ENCODE assay signal across 8 cellular contexts in the genomic region with DNA sequence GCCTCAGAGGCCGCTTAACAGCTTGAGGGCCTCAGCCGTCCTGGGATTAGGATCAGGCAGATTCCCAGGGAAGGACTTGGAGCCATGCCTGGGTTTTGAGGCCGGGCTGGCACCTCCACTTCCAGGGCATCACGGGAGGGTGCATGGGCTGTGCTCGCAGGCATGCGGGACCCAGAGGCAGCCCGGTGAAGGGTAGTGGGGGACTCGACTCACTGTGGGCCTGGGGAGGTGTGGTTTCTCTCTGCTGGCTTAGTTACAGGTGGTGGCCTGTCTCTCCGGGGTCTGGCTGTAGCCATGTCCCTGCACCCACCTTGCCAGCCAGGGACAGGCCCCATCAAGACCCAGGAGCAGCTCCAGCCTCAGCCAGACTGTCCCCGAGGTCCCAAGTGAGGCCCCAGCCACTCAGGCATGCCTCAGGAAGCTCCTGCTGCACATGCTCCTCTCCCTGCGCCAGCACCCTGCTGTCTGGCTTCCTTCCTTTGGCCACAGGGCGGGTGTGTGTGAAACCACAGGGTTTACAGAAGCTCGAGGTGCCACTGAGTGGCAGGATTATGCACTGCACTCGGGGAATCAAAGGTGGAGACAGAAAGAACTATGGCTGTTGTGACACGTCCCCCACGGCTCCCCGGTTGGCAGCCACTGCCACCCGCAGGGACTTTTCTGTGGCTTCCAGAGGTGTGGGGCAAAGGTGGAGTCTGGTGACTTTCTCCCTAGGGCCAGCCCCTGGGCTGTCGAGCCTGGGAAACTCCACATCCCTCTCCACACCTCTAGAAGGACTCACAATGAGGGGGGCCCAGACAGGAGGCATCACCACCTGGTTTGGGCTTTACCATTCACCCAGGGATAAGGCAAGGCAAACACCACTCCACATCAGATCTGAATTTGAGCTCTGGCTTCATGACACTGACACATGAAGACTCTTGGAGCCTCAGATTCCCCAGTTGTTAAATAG. TPM values are rescaled to one million over a fixed set of nuclear protein-coding genes. Genes with fewer than 3 reads are reported as not detected.
DNase-seq lines count a peak whose midpoint lies in the region; ATAC-seq and TF ChIP-seq lines count a peak whose summit lies in the region.

No MANE protein-coding gene starts in this region.

- H3K9me3 ChIP-seq in PC-3 (ENCODE audit: low read length) = no peaks in the 10 kb centered on the region
- H3K9me3 ChIP-seq in naive thymus-derived CD4-positive, alpha-beta T cell (ENCODE audit: control insufficient read depth in 2 of 3, low read length in 3 of 3) = no peaks in the 10 kb centered on the region

- H3K4me1 Mint-ChIP-seq in naive thymus-derived CD4-positive, alpha-beta T cell = peaks cover 9 to 16% (median 13%) of the 10 kb centered on the region in 7 donors
- H3K4me1 Mint-ChIP-seq in stimulated activated memory B cell treated with anti-CD40 and anti-IgM and Interleukin-4, amounts not matched to agents 10 μg/mL and 1 μg/mL and 100 μg/mL, for 72 hours = peaks cover 8% of the 10 kb centered on the region

- no peak overlapping the region for H3K27ac ChIP-seq in PC-3 (ENCODE audit: low read length)
- H3K27ac ChIP-seq in naive thymus-derived CD4-positive, alpha-beta T cell (ENCODE audit: low read depth, low read length) = peak overlapping the region; percentile 41

- peak overlapping the region; percentile 72 for H3K4me2 ChIP-seq in PC-3 (ENCODE audit: low read length)

- H3K4me1 ChIP-seq in PC-3 (ENCODE audit: insufficient read depth, low read length) = peaks cover 12% of the 10 kb centered on the region
- peaks cover 8 to 12% of the 10 kb centered on the region in 2 donors for H3K4me1 ChIP-seq in naive thymus-derived CD4-positive, alpha-beta T cell (ENCODE audit: control insufficient read depth in 2 of 2, insufficient read depth in 2 of 2, low read length in 2 of 2)

- H3K27ac Mint-ChIP-seq in naive thymus-derived CD4-positive, alpha-beta T cell = peak overlapping the region; percentile 38 to 85 (median 68)
- H3K27ac Mint-ChIP-seq in stimulated activated memory B cell treated with anti-CD40 and anti-IgM and Interleukin-4, amounts not matched to agents 10 μg/mL and 1 μg/mL and 100 μg/mL, for 72 hours = no peak overlapping the region

- TF ChIP-seq CTCF in PC-3 (conservative IDR thresholded peaks at IDR 0.05; ENCODE audit: low read depth, low read length) = peak; percentile 84
- peak; percentile 96 for TF ChIP-seq CTCF in epithelial cell of proximal tubule (conservative IDR thresholded peaks at IDR 0.05; ENCODE audit: low read depth, low read length)

- no peaks in the 10 kb centered on the region for H3K36me3 ChIP-seq in PC-3 (ENCODE audit: low read depth, low read length)
- H3K36me3 ChIP-seq in naive thymus-derived CD4-positive, alpha-beta T cell (ENCODE audit: control insufficient read depth in 2 of 3, insufficient read depth in 3 of 3, low read length in 3 of 3) = peaks cover 0 to 7% (median 0%) of the 10 kb centered on the region in 3 experiments

- H3K36me3 Mint-ChIP-seq in naive thymus-derived CD4-positive, alpha-beta T cell = peaks cover 0 to 6% (median 4%) of the 10 kb centered on the region in 5 donors
- H3K36me3 Mint-ChIP-seq in stimulated activated memory B cell treated with anti-CD40 and anti-IgM and Interleukin-4, amounts not matched to agents 10 μg/mL and 1 μg/mL and 100 μg/mL, for 72 hours = no peaks in the 10 kb centered on the region

- ATAC-seq in GM21529 (IDR thresholded peaks at IDR 0.05; ENCODE audit: unreplicated experiment) (peak; percentile 93), PC-3 (peak; percentile 99)
- peak; percentile 97 for ATAC-seq in naive thymus-derived CD4-positive, alpha-beta T cell
- ATAC-seq in stimulated activated memory B cell treated with anti-CD40 and anti-IgM and Interleukin-4, amounts not matched to agents 10 μg/mL and 1 μg/mL and 100 μg/mL, for 72 hours = peak; percentile 86

- H4K20me1 ChIP-seq in PC-3 (ENCODE audit: low read length) = no peaks in the 10 kb centered on the region

- H3F3A ChIP-seq in PC-3 (ENCODE audit: low read length, unreplicated experiment) = no peaks in the 10 kb centered on the region

- no peaks in the 10 kb centered on the region for H3K79me2 ChIP-seq in PC-3 (ENCODE audit: low read length)

- H3K4me3 ChIP-seq in PC-3 (ENCODE audit: low read length) = no peak overlapping the region; the same call in 1 of the 2 replicates
- H3K4me3 ChIP-seq in epithelial cell of proximal tubule (ENCODE audit: low read depth, low read length) = no peak overlapping the region
- H3K4me3 ChIP-seq in naive thymus-derived CD4-positive, alpha-beta T cell (ENCODE audit: low read length) = no peak overlapping the region

- no peaks in the 10 kb centered on the region for H3K9me3 Mint-ChIP-seq in naive thymus-derived CD4-positive, alpha-beta T cell
- H3K9me3 Mint-ChIP-seq in stimulated activated memory B cell treated with anti-CD40 and anti-IgM and Interleukin-4, amounts not matched to agents 10 μg/mL and 1 μg/mL and 100 μg/mL, for 72 hours = no peaks in the 10 kb centered on the region

- peaks cover 0 to 24% (median 0%) of the 10 kb centered on the region in 5 donors for H3K27me3 Mint-ChIP-seq in naive thymus-derived CD4-positive, alpha-beta T cell
- peaks cover 41% of the 10 kb centered on the region for H3K27me3 Mint-ChIP-seq in stimulated activated memory B cell treated with anti-CD40 and anti-IgM and Interleukin-4, amounts not matched to agents 10 μg/mL and 1 μg/mL and 100 μg/mL, for 72 hours

- intact Hi-C loops in PC-3 (cut with micrococcal nuclease) = loop anchor here (1.0 kb wide), 2 partner anchors 77 to 110 kb away; no protein-coding TSS in a partner anchor
- intact Hi-C loops in naive thymus-derived CD4-positive, alpha-beta T cell (cut with micrococcal nuclease) = loop anchor here (1.0 kb wide), 8 partner anchors 20 to 193 kb away; a partner anchor contains a TSS

- CTCF ChIA-PET in PC-3 (lab: Charles Lee) = interaction anchor here (0.6 to 1.6 kb wide), 4 partner anchors 8 to 78 kb away, joined by 3 to 5 read pairs (median 4); no protein-coding TSS in a partner anchor
- CTCF ChIA-PET in naive thymus-derived CD4-positive, alpha-beta T cell (lab: Charles Lee) = interaction anchor here (0.6 to 4.2 kb wide), 22 partner anchors 9 to 691 kb away, joined by 3 to 85 read pairs (median 5); a partner anchor contains a TSS

- peak overlapping the region; percentile 80 for H2AFZ ChIP-seq in PC-3 (ENCODE audit: low read length)

- POLR2A ChIA-PET in PC-3 (lab: Charles Lee; ENCODE audit: unreplicated experiment) = no interaction called here
- POLR2A ChIA-PET in naive thymus-derived CD4-positive, alpha-beta T cell (lab: Charles Lee) = interaction anchor here (0.6 to 2.0 kb wide), 10 partner anchors 9 to 133 kb away, joined by 3 to 9 read pairs (median 3); a partner anchor contains a TSS

- BruUV-seq in PC-3 (replicated peaks; lab: Mats Ljungman, UMichigan) = no TSS peak

- H3K4me3 Mint-ChIP-seq in naive thymus-derived CD4-positive, alpha-beta T cell = peak overlapping the region in 9 of 10 donors; percentile 6 to 59 (median 37)
- H3K4me3 Mint-ChIP-seq in stimulated activated memory B cell treated with anti-CD40 and anti-IgM and Interleukin-4, amounts not matched to agents 10 μg/mL and 1 μg/mL and 100 μg/mL, for 72 hours = no peak overlapping the region

- peak; percentile 99 for TF ChIP-seq RAD21 in Ishikawa (IDR thresholded peaks at IDR 0.05; ENCODE audit: low read depth)

- peak; percentile 57; the same call in 1 of the 2 replicates for TF ChIP-seq EP300 in Ishikawa (IDR thresholded peaks at IDR 0.05; ENCODE audit: borderline replicate concordance)

- no peak overlapping the region for H3K9ac ChIP-seq in PC-3 (ENCODE audit: low read length)

- no peaks in the 10 kb centered on the region for H3K27me3 ChIP-seq in PC-3 (ENCODE audit: low read length)
- H3K27me3 ChIP-seq in naive thymus-derived CD4-positive, alpha-beta T cell (ENCODE audit: control insufficient read depth in 2 of 2, insufficient read depth in 2 of 2, low read length in 2 of 2) = no peaks in the 10 kb centered on the region

- H3K9me2 ChIP-seq in PC-3 (replicated peaks; ENCODE audit: low read length) = no peaks in the 10 kb centered on the region

- peak; percentile 90 for DNase-seq in DMS153 (lab: John Stamatoyannopoulos, UW)
- peak; percentile 90 for DNase-seq in PC-3
- peak; percentile 71 for DNase-seq in activated T-cell treated with anti-CD3 and anti-CD28 coated beads for 4 hours
- no peak for DNase-seq in epithelial cell of proximal tubule (ENCODE audit: low read depth)
- peak; percentile 56 to 85 (median 78) for DNase-seq in naive thymus-derived CD4-positive, alpha-beta T cell

TF ChIP-seq in Ishikawa, 13 proteins besides CTCF, POLR2A, EP300 and RAD21 (continues in another document):
- TF ChIP-seq CREB1 (IDR thresholded peaks at IDR 0.05; ENCODE audit: low read depth) (no peak), FOXM1 (IDR thresholded peaks at IDR 0.05; ENCODE audit: borderline replicate concordance, low read depth) (no peak), CEBPB (IDR thresholded peaks at IDR 0.05) (0 out of 2 replicates have a peak, but pooled peaks have one; percentile 9), EGR1 (IDR thresholded peaks at IDR 0.05) (no peak), ZBTB7A (IDR thresholded peaks at IDR 0.05; ENCODE audit: low read depth) (no peak), TEAD4 (IDR thresholded peaks at IDR 0.05) (peak; percentile 50; the same call in 1 of the 2 replicates), YY1 (IDR thresholded peaks at IDR 0.05; ENCODE audit: low read depth) (peak; percentile 65)

RNA-seq across cellular contexts. Expression of a gene that starts 19.7 kb away (rescaled TPM):
- total RNA-seq in PC-3 (2014; rRNA removed) = 0.26 and 0.29 TPM in 2 replicates
- 0.12 and 0.43 TPM in 2 replicates for total RNA-seq in epithelial cell of proximal tubule
- total RNA-seq in naive thymus-derived CD4-positive, alpha-beta T cell = 1 to 10 TPM; 5.8 to 8.5 (median 6.5) TPM
- polyA plus RNA-seq in naive thymus-derived CD4-positive, alpha-beta T cell = 1 to 10 TPM in 1 of 2 donors, under 1 TPM in 1; 0.62 to 1.6 TPM
